ENCODE assay signal across 8 cellular contexts in genomic region chr10:103241262-103242011, GRCh38. TPM values are rescaled to one million over a fixed set of nuclear protein-coding genes. Genes with fewer than 3 reads are reported as not detected.
DNase-seq lines count a peak whose midpoint lies in the region; ATAC-seq, FAIRE-seq and TF ChIP-seq lines count a peak whose summit lies in the region.

No MANE protein-coding gene starts in this region.

- no peaks in the 10 kb centered on the region for H3K36me3 ChIP-seq in prostate gland

- peak overlapping the region; percentile 72 to 78 for H3K27ac ChIP-seq in prostate gland

- no peaks in the 10 kb centered on the region for H3K27me3 ChIP-seq in prostate gland (replicated peaks; ENCODE audit: insufficient read depth)

- no peak for FAIRE-seq in GM19239 (lab: Jason Lieb, UNC)

- H3K4me3 Mint-ChIP-seq in T-helper 17 cell, result no peak overlapping the region
- H3K4me3 Mint-ChIP-seq in activated CD4-positive, alpha-beta memory T cell treated with anti-CD3 and anti-CD28 coated beads for 36 hours, result no peak overlapping the region

- no peak for TF ChIP-seq CTCF in foreskin fibroblast (IDR thresholded peaks at IDR 0.05; ENCODE audit: low read depth, low read length)
- no peak for TF ChIP-seq CTCF in prostate gland (IDR thresholded peaks at IDR 0.05)

- ATAC-seq in Right ventricle myocardium superior (ENCODE audit: poor library complexity), result peak; percentile 52
- peak; percentile 33 for ATAC-seq in T-helper 17 cell
- no peak for ATAC-seq in GM21423 (IDR thresholded peaks at IDR 0.05; ENCODE audit: unreplicated experiment)

- no peak for TF ChIP-seq POLR2A in prostate gland (IDR thresholded peaks at IDR 0.05)

- 19% methylated on average over 7 of the region's 7 CpGs for WGBS in prostate gland

- CTCF ChIA-PET in activated CD4-positive, alpha-beta memory T cell treated with anti-CD3 and anti-CD28 coated beads for 36 hours (lab: Charles Lee), result interaction anchor here (0.9 to 1.5 kb wide), 3 partner anchors 50 to 325 kb away, joined by 3 to 4 read pairs (median 3); no protein-coding TSS in a partner anchor

- H3K4me1 ChIP-seq in prostate gland (replicated peaks), result peaks cover 16% of the 10 kb centered on the region

- no peaks in the 10 kb centered on the region for H3K36me3 Mint-ChIP-seq in T-helper 17 cell (ENCODE audit: low read depth)
- no peaks in the 10 kb centered on the region for H3K36me3 Mint-ChIP-seq in activated CD4-positive, alpha-beta memory T cell treated with anti-CD3 and anti-CD28 coated beads for 36 hours

- peaks cover 15% of the 10 kb centered on the region for H3K4me1 Mint-ChIP-seq in T-helper 17 cell
- H3K4me1 Mint-ChIP-seq in activated CD4-positive, alpha-beta memory T cell treated with anti-CD3 and anti-CD28 coated beads for 36 hours (ENCODE audit: low read depth), result peaks cover 9% of the 10 kb centered on the region

- H3K27ac Mint-ChIP-seq in T-helper 17 cell, result no peak overlapping the region
- no peak overlapping the region for H3K27ac Mint-ChIP-seq in activated CD4-positive, alpha-beta memory T cell treated with anti-CD3 and anti-CD28 coated beads for 36 hours

- POLR2A ChIA-PET in activated CD4-positive, alpha-beta memory T cell treated with anti-CD3 and anti-CD28 coated beads for 36 hours (lab: Charles Lee), result no interaction called here

- H3K9me3 ChIP-seq in T-helper 17 cell (ENCODE audit: control insufficient read depth, low read length, poor library complexity, severe bottlenecking) (no peaks in the 10 kb centered on the region), prostate gland (no peaks in the 10 kb centered on the region)

- H3K27me3 Mint-ChIP-seq in T-helper 17 cell, result peaks cover 24% of the 10 kb centered on the region
- H3K27me3 Mint-ChIP-seq in activated CD4-positive, alpha-beta memory T cell treated with anti-CD3 and anti-CD28 coated beads for 36 hours, result no peaks in the 10 kb centered on the region

- intact Hi-C loops in Right ventricle myocardium superior (cut with DNase I), result loop anchor here (5.0 to 10.0 kb wide), 2 partner anchors 137 to 409 kb away; no protein-coding TSS in a partner anchor
- intact Hi-C loops in cardiac septum (cut with DNase I), result loop anchor here (5.0 to 10.0 kb wide), 3 partner anchors 159 to 507 kb away; no protein-coding TSS in a partner anchor
- intact Hi-C loops in prostate gland (cut with DNase I), result loop anchor here (5.0 to 10.0 kb wide), 2 partner anchors 49 to 517 kb away; partner anchors contain the start of gene NT5C2
- intact Hi-C loops in activated CD4-positive, alpha-beta memory T cell treated with anti-CD3 and anti-CD28 coated beads for 36 hours (cut with micrococcal nuclease), result no loop called here

- DNase-seq in Right ventricle myocardium superior (peak; percentile 43), cardiac septum (ENCODE audit: low spot score) (no peak), T-helper 17 cell (no peak), foreskin fibroblast (peak; percentile 55 to 71), prostate gland (ENCODE audit: low spot score) (peak; percentile 91), GM19239 (ENCODE audit: insufficient read length, low spot score) (no peak)
- DNase-seq in activated CD4-positive, alpha-beta memory T cell treated with anti-CD3 and anti-CD28 coated beads for 36 hours, result no peak

- H3K9me3 Mint-ChIP-seq in activated CD4-positive, alpha-beta memory T cell treated with anti-CD3 and anti-CD28 coated beads for 36 hours, result no peaks in the 10 kb centered on the region

- H3K4me3 ChIP-seq in foreskin fibroblast (ENCODE audit: low read depth in 1 of 2, low read length in 2 of 2) (no peak overlapping the region), prostate gland (no peak overlapping the region)

RNA-seq across cellular contexts. Expression of gene RPEL1, which starts 4.2 kb away (rescaled TPM):
- total RNA-seq in Right ventricle myocardium superior, result not detected
- not detected for total RNA-seq in cardiac septum
- total RNA-seq in T-helper 17 cell, result not detected
- not detected for total RNA-seq in prostate gland
- under 1 TPM in 1 of 2 experiments, not detected in 1; 0.10 TPM for total RNA-seq in activated CD4-positive, alpha-beta memory T cell treated with anti-CD3 and anti-CD28 coated beads for 36 hours

RNA-seq across cellular contexts. Expression of gene INA, which starts 35.5 kb away (rescaled TPM):
- total RNA-seq in Right ventricle myocardium superior, result not detected
- total RNA-seq in cardiac septum, result 0.08 TPM
- total RNA-seq in T-helper 17 cell, result not detected
- total RNA-seq in prostate gland, result 1 to 10 TPM in 1 of 2 donors, under 1 TPM in 1; 0.14 to 2.0 TPM
- total RNA-seq in activated CD4-positive, alpha-beta memory T cell treated with anti-CD3 and anti-CD28 coated beads for 36 hours, result under 1 TPM; 0.14 to 0.15 TPM

RNA-seq across cellular contexts. Expression of gene NT5C2, which starts 48.4 kb away (rescaled TPM):
- total RNA-seq in Right ventricle myocardium superior, result 46.9 TPM
- 94.0 TPM for total RNA-seq in cardiac septum
- 10 to 100 TPM; 49.1 to 58.0 TPM for total RNA-seq in T-helper 17 cell
- 100 to 1,000 TPM in 1 of 2 donors, 10 to 100 TPM in 1; 88.4 to 112 TPM for total RNA-seq in prostate gland
- 10 to 100 TPM; 46.6 to 50.1 TPM for total RNA-seq in activated CD4-positive, alpha-beta memory T cell treated with anti-CD3 and anti-CD28 coated beads for 36 hours

Comparison
In these comparisons a context has a peak if more than half of its experiments do, and no peak if none do; other contexts are left out.
1. DNase-seq: peak in Right ventricle myocardium superior (single experiment), foreskin fibroblast (2 of 2) and prostate gland (single experiment); none in cardiac septum (single experiment), T-helper 17 cell (0 of 3), activated CD4-positive, alpha-beta memory T cell treated with anti-CD3 and anti-CD28 coated beads for 36 hours (single experiment) and GM19239 (single experiment).